In genomic region chr5:97162045-97162444, GRCh38 we compare ENCODE assay signal across 8 cellular contexts. TPM values are rescaled to one million over a fixed set of nuclear protein-coding genes. Genes with fewer than 3 reads are reported as not detected.
DNase-seq lines count a peak whose midpoint lies in the region; ATAC-seq and FAIRE-seq lines count a peak whose summit lies in the region.

No MANE protein-coding gene starts in this region.

- no peaks in the 10 kb centered on the region for H3K27me3 Mint-ChIP-seq in effector memory CD8-positive, alpha-beta T cell

- no peak overlapping the region for H3K27ac Mint-ChIP-seq in effector memory CD8-positive, alpha-beta T cell

- DNase-seq in DMS 273 treated with DMSO at 0.1 percent for 48 hours (lab: John Stamatoyannopoulos, UW) (peak; percentile 31), H4 (ENCODE audit: low spot score) (peak; percentile 74), NCI-H2081 treated with DMSO at 0.1 percent for 48 hours (lab: John Stamatoyannopoulos, UW) (peak; percentile 18), medulla oblongata (ENCODE audit: extremely low spot score) (peak; percentile 89), superior temporal gyrus (ENCODE audit: extremely low spot score) (peak; percentile 94)
- DNase-seq in effector memory CD8-positive, alpha-beta T cell: peak; percentile 48 to 52 (median 49)

- FAIRE-seq in TTC549 (lab: Jason Lieb, UNC): peak; percentile 53

- H3K4me1 Mint-ChIP-seq in effector memory CD8-positive, alpha-beta T cell (ENCODE audit: low read depth in 2 of 2): no peaks in the 10 kb centered on the region

- peaks cover 24% of the 10 kb centered on the region for H3K36me3 Mint-ChIP-seq in effector memory CD8-positive, alpha-beta T cell (ENCODE audit: insufficient read depth)

- H3K9me3 Mint-ChIP-seq in effector memory CD8-positive, alpha-beta T cell: peaks cover 8 to 15% of the 10 kb centered on the region in 2 donors

- peak; percentile 58 for ATAC-seq in effector memory CD8-positive, alpha-beta T cell (replicated peaks)
- ATAC-seq in HG03039 (IDR thresholded peaks at IDR 0.05; ENCODE audit: unreplicated experiment): no peak

- H3K4me3 Mint-ChIP-seq in effector memory CD8-positive, alpha-beta T cell: no peak overlapping the region

RNA-seq across cellular contexts. Expression of gene LIX1, which starts 19.6 kb away (rescaled TPM):
- 0.12 TPM in 1 of 2 replicates, not detected in the other for total RNA-seq in H4 (2014; rRNA removed; shearing (Covaris generic))

RNA-seq across cellular contexts. Expression of gene RIOK2, which starts 21.0 kb away (rescaled TPM):
- total RNA-seq in H4 (2014; rRNA removed; shearing (Covaris generic)): 22.2 and 30.6 TPM in 2 replicates

Comparison
In these comparisons a context has a peak if more than half of its experiments do, and no peak if none do; other contexts are left out.
1. DNase-seq: peak in every context shown above with its lines; median percentile 94 in superior temporal gyrus; 89 in medulla oblongata; 74 in H4; 49 in effector memory CD8-positive, alpha-beta T cell; 31 in DMS 273 treated with DMSO at 0.1 percent for 48 hours; 18 in NCI-H2081 treated with DMSO at 0.1 percent for 48 hours.